ENCODE assay signal across 19 cellular contexts in genomic region chr11:44698228-44698923, GRCh38. TPM values are rescaled to one million over a fixed set of nuclear protein-coding genes. Genes with fewer than 3 reads are reported as not detected.
"Had no signal": no experiment of that assay in that cellular context is flagged by ENCODE, and none has a peak within 500 bp of the region (broad histone marks: within the 10 kb centered on the region; RNA-seq: fewer than 3 reads in every experiment).

No MANE protein-coding gene starts in this region.

- H3K27ac ChIP-seq: esophagus muscularis mucosa, gastrocnemius medialis, neutrophil, psoas muscle, spleen, thoracic aorta, transverse colon had no signal

- ATAC-seq: left colon; naive thymus-derived CD4-positive, alpha-beta T cell; psoas muscle; sciatic nerve; stimulated activated naive B cell treated with anti-CD40 and anti-IgM and Interleukin-4, amounts not matched to agents 10 μg/mL and 1 μg/mL and 100 μg/mL, for 72 hours; stimulated activated naive CD8-positive, alpha-beta T cell treated with anti-CD3 and anti-CD28 coated beads, Interleukin-15, amount 100 ng/mL, for 72 hours had no signal

- DNase-seq: cortex of kidney; effector memory CD4-positive, alpha-beta T cell; gastrocnemius medialis; kidney; left colon; mammary epithelial cell; naive thymus-derived CD4-positive, alpha-beta T cell; psoas muscle; retina; stimulated activated CD4-positive, alpha-beta T cell treated with anti-CD3 and anti-CD28 coated beads, Interleukin-2, amount 100 ng/mL, for 24 hours; stimulated activated CD4-positive, alpha-beta T cell treated with anti-CD3 and anti-CD28 coated beads, Interleukin-4, amount 100 ng/mL, for 4 hours; stimulated activated naive B cell treated with anti-CD40 and anti-IgM and Interleukin-4, amounts not matched to agents 10 μg/mL and 1 μg/mL and 100 μg/mL, for 72 hours; stimulated activated naive CD8-positive, alpha-beta T cell treated with anti-CD3 and anti-CD28 coated beads, Interleukin-15, amount 100 ng/mL, for 72 hours; transverse colon had no signal

- H3K9me3 ChIP-seq: gastrocnemius medialis, neutrophil, psoas muscle, transverse colon had no signal

- H3K27me3 ChIP-seq: esophagus muscularis mucosa, gastrocnemius medialis had no signal

- H3K36me3 ChIP-seq: esophagus muscularis mucosa, gastrocnemius medialis, neutrophil, spleen, thoracic aorta, transverse colon had no signal

- H3K4me3 ChIP-seq: esophagus muscularis mucosa, gastrocnemius medialis, psoas muscle, spleen, thoracic aorta, transverse colon had no signal

RNA-seq across cellular contexts. Expression of gene TSPAN18, which starts 28.4 kb away (rescaled TPM):
- total RNA-seq: mammary epithelial cell had no signal
